In genomic region chr3:38454884-38455638, GRCh38 we compare ENCODE assay signal across 7 cellular contexts. TPM values are rescaled to one million over a fixed set of nuclear protein-coding genes. Genes with fewer than 3 reads are reported as not detected.
DNase-seq lines count a peak whose midpoint lies in the region; ATAC-seq, FAIRE-seq and TF ChIP-seq lines count a peak whose summit lies in the region.

No MANE protein-coding gene starts in this region.

- H3F3A ChIP-seq in neural cell (ENCODE audit: insufficient read depth, low read length, poor library complexity, severe bottlenecking): no peaks in the 10 kb centered on the region

- peak overlapping the region; percentile 73 for H3K4me2 ChIP-seq in neural cell (ENCODE audit: low read length)

- no peaks in the 10 kb centered on the region for H3K36me3 ChIP-seq in neural cell (ENCODE audit: insufficient read depth, low read length)

- peak; percentile 38 for DNase-seq in GM12865 (ENCODE audit: low read depth)
- DNase-seq in NCI-H82 (lab: John Stamatoyannopoulos, UW): peak; percentile 93
- DNase-seq in activated naive CD4-positive, alpha-beta T cell treated with Interleukin-2 at 50 U/mL for 16 hours: peak; percentile 48
- DNase-seq in foreskin melanocyte: peak; percentile 22
- DNase-seq in urothelium cell line (ENCODE audit: low spot score): peak; percentile 89

- H3K27me3 ChIP-seq in neural cell (ENCODE audit: insufficient read depth, low read depth, low read length): no peaks in the 10 kb centered on the region

- TF ChIP-seq RAD21 in neural cell (conservative IDR thresholded peaks at IDR 0.05): no peak

- TF ChIP-seq EP300 in neural cell (conservative IDR thresholded peaks at IDR 0.05; ENCODE audit: poor library complexity, severe bottlenecking): no peak

- peak overlapping the region; percentile 58 for H2AFZ ChIP-seq in neural cell (ENCODE audit: low read depth, low read length)

- H3K27ac ChIP-seq in neural cell (ENCODE audit: low read length): peak overlapping the region; percentile 94

- peaks cover 20% of the 10 kb centered on the region for H4K20me1 ChIP-seq in neural cell (ENCODE audit: insufficient read depth)

- H3K4me3 ChIP-seq in GM12865 (ENCODE audit: low read depth, low read length) (peak overlapping the region; percentile 71), neural cell (ENCODE audit: low read length) (peak overlapping the region; percentile 96)

- peak overlapping the region; percentile 97 for H3K9ac ChIP-seq in neural cell (ENCODE audit: low read length)

- no peaks in the 10 kb centered on the region for H3K9me2 ChIP-seq in neural cell (ENCODE audit: insufficient read depth, low read length)

- TF ChIP-seq CTCF in GM12865 (IDR thresholded peaks at IDR 0.05; ENCODE audit: insufficient read depth, low read depth, low read length, missing control alignments) (no peak), neural cell (IDR thresholded peaks at IDR 0.05; ENCODE audit: poor library complexity, severe bottlenecking) (no peak)

- H3K9me3 ChIP-seq in neural cell (ENCODE audit: low read length): no peaks in the 10 kb centered on the region

- FAIRE-seq in urothelium cell line (lab: Jason Lieb, UNC): no peak

- peak; percentile 43 for ATAC-seq in HG03045 (IDR thresholded peaks at IDR 0.05; ENCODE audit: unreplicated experiment)

- H3K79me2 ChIP-seq in neural cell (replicated peaks; ENCODE audit: insufficient read depth, low read length): peaks cover 52% of the 10 kb centered on the region

TF ChIP-seq in neural cell, 6 proteins besides CTCF, POLR2A, EP300 and RAD21:
- TF ChIP-seq POLR2AphosphoS5 (IDR thresholded peaks at IDR 0.05) (peak; percentile 64), REST (IDR thresholded peaks at IDR 0.05; ENCODE audit: borderline replicate concordance) (peak; percentile 25), EZH2 (IDR thresholded peaks at IDR 0.05; ENCODE audit: borderline replicate concordance, insufficient read depth, low read length, poor library complexity, severe bottlenecking) (no peak), SMC3 (conservative IDR thresholded peaks at IDR 0.05; ENCODE audit: poor library complexity) (peak; percentile 3), MXI1 (conservative IDR thresholded peaks at IDR 0.05; ENCODE audit: poor library complexity, severe bottlenecking) (peak; percentile 74), TAF1 (IDR thresholded peaks at IDR 0.05; ENCODE audit: low read depth) (no peak)

RNA-seq across cellular contexts. Expression of gene ACVR2B, which starts 1.4 kb away (rescaled TPM):
- 32.3 and 33.3 TPM in 2 replicates for polyA plus RNA-seq in neural cell
- 166 and 180 TPM in 2 replicates for polyA minus RNA-seq in neural cell

RNA-seq across cellular contexts. Expression of gene EXOG, which starts 41.1 kb away (rescaled TPM):
- polyA plus RNA-seq in neural cell: 44.4 and 45.6 TPM in 2 replicates
- 45.5 and 48.0 TPM in 2 replicates for polyA minus RNA-seq in neural cell

Comparison
In these comparisons a context has a peak if more than half of its experiments do, and no peak if none do; other contexts are left out.
1. Peak in every context shown above with its lines: DNase-seq, ATAC-seq, H3K4me3 ChIP-seq and H3K27ac ChIP-seq.
2. DNase-seq: peak in every context shown above with its lines; median percentile 93 in NCI-H82; 89 in urothelium cell line; 48 in activated naive CD4-positive, alpha-beta T cell treated with Interleukin-2 at 50 U/mL for 16 hours; 38 in GM12865; 22 in foreskin melanocyte.